Comparison of ENCODE assay signal across 1 cellular context in the genomic region with DNA sequence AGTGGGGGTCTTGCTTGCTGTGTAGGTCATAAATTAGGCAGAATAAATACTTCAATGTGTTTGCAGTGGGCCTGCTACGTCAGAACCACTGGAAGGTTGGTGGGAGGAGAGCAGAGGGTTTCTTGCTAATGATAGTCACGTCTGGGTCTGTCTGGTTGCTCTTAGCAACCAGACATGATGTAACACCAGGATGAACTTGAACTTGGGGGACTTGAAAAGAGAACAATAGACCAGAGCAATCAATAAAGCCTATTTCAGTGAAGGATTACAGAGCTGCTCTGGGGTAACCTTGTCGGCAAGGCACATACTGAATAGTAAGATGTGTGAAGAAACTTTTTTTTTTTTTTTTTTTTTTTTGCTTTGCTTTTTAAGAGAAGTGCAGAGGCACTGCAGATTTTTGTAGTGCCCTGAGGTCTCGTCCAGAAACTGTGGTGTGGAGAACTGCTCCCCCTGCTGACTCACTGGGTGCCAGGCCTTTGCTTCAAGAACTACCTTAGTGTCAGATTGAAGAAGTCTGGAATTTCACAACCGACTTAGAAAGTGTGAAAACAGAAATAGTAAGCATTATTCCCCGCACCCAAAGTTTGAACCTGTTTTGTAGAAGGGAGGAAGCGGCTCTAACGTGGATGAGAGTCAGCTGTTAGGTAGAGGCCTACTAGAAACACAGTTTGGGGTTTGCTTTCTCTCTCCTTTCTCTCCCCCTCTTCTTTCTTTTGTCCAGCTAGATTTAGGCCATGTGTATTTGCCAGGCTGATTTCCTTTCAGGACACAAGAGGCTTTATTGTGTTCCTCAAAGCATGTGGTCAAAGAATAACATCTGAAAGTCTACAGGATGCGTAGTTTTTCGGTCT.
TF ChIP-seq lines count a peak whose summit lies in the region.

No MANE protein-coding gene starts in this region.

TF ChIP-seq in H1, 55 proteins besides CTCF, POLR2A, EP300 and RAD21:
- TF ChIP-seq TAF1 (IDR thresholded peaks at IDR 0.05; ENCODE audit: low read depth, low read length) (no peak), EZH2 (IDR thresholded peaks at IDR 0.05; ENCODE audit: low read depth, low read length, severe bottlenecking) (no peak), SUZ12 (IDR thresholded peaks at IDR 0.05; ENCODE audit: low read length) (no peak), CHD2 (IDR thresholded peaks at IDR 0.05; ENCODE audit: low read length) (no peak), KDM1A (IDR thresholded peaks at IDR 0.05; ENCODE audit: borderline replicate concordance, low read length) (no peak), CTBP2 (IDR thresholded peaks at IDR 0.05; ENCODE audit: borderline replicate concordance, insufficient read depth, insufficient read length, low read length) (no peak), RFX5 (IDR thresholded peaks at IDR 0.05; ENCODE audit: borderline replicate concordance, low read depth, low read length) (no peak), KDM5A (IDR thresholded peaks at IDR 0.05; ENCODE audit: low read length) (no peak), SAP30 (IDR thresholded peaks at IDR 0.05; ENCODE audit: insufficient read depth, insufficient replicate concordance, low read length) (no peak), GTF2F1 (IDR thresholded peaks at IDR 0.05; ENCODE audit: borderline replicate concordance, low read depth, low read length) (no peak), NANOG (IDR thresholded peaks at IDR 0.05; ENCODE audit: insufficient read depth, low read depth, low read length, poor library complexity, severe bottlenecking) (no peak), TEAD4 (IDR thresholded peaks at IDR 0.05; ENCODE audit: low read depth, low read length) (0 out of 2 replicates have a peak, but pooled peaks have one; percentile 7), JUN (IDR thresholded peaks at IDR 0.05; ENCODE audit: low read depth, low read length) (no peak), POLR2AphosphoS5 (IDR thresholded peaks at IDR 0.05; ENCODE audit: low read depth, low read length) (no peak), PHF8 (conservative IDR thresholded peaks at IDR 0.05; ENCODE audit: low read depth, low read length) (no peak), BACH1 (IDR thresholded peaks at IDR 0.05; ENCODE audit: low read length) (no peak), TCF12 (IDR thresholded peaks at IDR 0.05; ENCODE audit: low read depth, low read length) (no peak), TAF7 (optimal IDR thresholded peaks at IDR 0.05; ENCODE audit: borderline replicate concordance, low read depth, low read length) (no peak), CEBPB (IDR thresholded peaks at IDR 0.05; ENCODE audit: low read depth, low read length) (peak; percentile 82), RNF2 (IDR thresholded peaks at IDR 0.05; ENCODE audit: borderline replicate concordance, low read depth, low read length, missing control alignments, poor library complexity, severe bottlenecking) (no peak), ZNF274 (IDR thresholded peaks at IDR 0.05; ENCODE audit: borderline replicate concordance, extremely low read depth, low read length) (no peak), BCL11A (IDR thresholded peaks at IDR 0.05; ENCODE audit: low read depth in 2 of 2, low read length in 2 of 2) (no peak), NRF1 (IDR thresholded peaks at IDR 0.05; ENCODE audit: low read depth, low read length) (no peak), CREB1 (IDR thresholded peaks at IDR 0.05) (peak; percentile 32; the same call in 1 of the 2 replicates), CHD1 (IDR thresholded peaks at IDR 0.05; ENCODE audit: low read depth, low read length) (no peak), JUND (IDR thresholded peaks at IDR 0.05; ENCODE audit: low read length) (no peak), RBBP5 (IDR thresholded peaks at IDR 0.05; ENCODE audit: borderline replicate concordance, low read depth, low read length) (no peak), SIN3A (conservative IDR thresholded peaks at IDR 0.05 in 1 of 2, IDR thresholded peaks at IDR 0.05 in 1 of 2; ENCODE audit: low read depth in 1 of 2, low read length in 2 of 2) (no peak), MAFK (IDR thresholded peaks at IDR 0.05; ENCODE audit: low read depth, low read length) (no peak)
- TF ChIP-seq, protein P1, sequence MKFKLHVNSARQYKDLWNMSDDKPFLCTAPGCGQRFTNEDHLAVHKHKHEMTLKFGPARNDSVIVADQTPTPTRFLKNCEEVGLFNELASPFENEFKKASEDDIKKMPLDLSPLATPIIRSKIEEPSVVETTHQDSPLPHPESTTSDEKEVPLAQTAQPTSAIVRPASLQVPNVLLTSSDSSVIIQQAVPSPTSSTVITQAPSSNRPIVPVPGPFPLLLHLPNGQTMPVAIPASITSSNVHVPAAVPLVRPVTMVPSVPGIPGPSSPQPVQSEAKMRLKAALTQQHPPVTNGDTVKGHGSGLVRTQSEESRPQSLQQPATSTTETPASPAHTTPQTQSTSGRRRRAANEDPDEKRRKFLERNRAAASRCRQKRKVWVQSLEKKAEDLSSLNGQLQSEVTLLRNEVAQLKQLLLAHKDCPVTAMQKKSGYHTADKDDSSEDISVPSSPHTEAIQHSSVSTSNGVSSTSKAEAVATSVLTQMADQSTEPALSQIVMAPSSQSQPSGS (IDR thresholded peaks at IDR 0.05; ENCODE audit: low read length), result peak; percentile 86
- TF ChIP-seq, protein P2, sequence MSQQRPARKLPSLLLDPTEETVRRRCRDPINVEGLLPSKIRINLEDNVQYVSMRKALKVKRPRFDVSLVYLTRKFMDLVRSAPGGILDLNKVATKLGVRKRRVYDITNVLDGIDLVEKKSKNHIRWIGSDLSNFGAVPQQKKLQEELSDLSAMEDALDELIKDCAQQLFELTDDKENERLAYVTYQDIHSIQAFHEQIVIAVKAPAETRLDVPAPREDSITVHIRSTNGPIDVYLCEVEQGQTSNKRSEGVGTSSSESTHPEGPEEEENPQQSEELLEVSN (IDR thresholded peaks at IDR 0.05), result no peak
- TF ChIP-seq, protein P3, sequence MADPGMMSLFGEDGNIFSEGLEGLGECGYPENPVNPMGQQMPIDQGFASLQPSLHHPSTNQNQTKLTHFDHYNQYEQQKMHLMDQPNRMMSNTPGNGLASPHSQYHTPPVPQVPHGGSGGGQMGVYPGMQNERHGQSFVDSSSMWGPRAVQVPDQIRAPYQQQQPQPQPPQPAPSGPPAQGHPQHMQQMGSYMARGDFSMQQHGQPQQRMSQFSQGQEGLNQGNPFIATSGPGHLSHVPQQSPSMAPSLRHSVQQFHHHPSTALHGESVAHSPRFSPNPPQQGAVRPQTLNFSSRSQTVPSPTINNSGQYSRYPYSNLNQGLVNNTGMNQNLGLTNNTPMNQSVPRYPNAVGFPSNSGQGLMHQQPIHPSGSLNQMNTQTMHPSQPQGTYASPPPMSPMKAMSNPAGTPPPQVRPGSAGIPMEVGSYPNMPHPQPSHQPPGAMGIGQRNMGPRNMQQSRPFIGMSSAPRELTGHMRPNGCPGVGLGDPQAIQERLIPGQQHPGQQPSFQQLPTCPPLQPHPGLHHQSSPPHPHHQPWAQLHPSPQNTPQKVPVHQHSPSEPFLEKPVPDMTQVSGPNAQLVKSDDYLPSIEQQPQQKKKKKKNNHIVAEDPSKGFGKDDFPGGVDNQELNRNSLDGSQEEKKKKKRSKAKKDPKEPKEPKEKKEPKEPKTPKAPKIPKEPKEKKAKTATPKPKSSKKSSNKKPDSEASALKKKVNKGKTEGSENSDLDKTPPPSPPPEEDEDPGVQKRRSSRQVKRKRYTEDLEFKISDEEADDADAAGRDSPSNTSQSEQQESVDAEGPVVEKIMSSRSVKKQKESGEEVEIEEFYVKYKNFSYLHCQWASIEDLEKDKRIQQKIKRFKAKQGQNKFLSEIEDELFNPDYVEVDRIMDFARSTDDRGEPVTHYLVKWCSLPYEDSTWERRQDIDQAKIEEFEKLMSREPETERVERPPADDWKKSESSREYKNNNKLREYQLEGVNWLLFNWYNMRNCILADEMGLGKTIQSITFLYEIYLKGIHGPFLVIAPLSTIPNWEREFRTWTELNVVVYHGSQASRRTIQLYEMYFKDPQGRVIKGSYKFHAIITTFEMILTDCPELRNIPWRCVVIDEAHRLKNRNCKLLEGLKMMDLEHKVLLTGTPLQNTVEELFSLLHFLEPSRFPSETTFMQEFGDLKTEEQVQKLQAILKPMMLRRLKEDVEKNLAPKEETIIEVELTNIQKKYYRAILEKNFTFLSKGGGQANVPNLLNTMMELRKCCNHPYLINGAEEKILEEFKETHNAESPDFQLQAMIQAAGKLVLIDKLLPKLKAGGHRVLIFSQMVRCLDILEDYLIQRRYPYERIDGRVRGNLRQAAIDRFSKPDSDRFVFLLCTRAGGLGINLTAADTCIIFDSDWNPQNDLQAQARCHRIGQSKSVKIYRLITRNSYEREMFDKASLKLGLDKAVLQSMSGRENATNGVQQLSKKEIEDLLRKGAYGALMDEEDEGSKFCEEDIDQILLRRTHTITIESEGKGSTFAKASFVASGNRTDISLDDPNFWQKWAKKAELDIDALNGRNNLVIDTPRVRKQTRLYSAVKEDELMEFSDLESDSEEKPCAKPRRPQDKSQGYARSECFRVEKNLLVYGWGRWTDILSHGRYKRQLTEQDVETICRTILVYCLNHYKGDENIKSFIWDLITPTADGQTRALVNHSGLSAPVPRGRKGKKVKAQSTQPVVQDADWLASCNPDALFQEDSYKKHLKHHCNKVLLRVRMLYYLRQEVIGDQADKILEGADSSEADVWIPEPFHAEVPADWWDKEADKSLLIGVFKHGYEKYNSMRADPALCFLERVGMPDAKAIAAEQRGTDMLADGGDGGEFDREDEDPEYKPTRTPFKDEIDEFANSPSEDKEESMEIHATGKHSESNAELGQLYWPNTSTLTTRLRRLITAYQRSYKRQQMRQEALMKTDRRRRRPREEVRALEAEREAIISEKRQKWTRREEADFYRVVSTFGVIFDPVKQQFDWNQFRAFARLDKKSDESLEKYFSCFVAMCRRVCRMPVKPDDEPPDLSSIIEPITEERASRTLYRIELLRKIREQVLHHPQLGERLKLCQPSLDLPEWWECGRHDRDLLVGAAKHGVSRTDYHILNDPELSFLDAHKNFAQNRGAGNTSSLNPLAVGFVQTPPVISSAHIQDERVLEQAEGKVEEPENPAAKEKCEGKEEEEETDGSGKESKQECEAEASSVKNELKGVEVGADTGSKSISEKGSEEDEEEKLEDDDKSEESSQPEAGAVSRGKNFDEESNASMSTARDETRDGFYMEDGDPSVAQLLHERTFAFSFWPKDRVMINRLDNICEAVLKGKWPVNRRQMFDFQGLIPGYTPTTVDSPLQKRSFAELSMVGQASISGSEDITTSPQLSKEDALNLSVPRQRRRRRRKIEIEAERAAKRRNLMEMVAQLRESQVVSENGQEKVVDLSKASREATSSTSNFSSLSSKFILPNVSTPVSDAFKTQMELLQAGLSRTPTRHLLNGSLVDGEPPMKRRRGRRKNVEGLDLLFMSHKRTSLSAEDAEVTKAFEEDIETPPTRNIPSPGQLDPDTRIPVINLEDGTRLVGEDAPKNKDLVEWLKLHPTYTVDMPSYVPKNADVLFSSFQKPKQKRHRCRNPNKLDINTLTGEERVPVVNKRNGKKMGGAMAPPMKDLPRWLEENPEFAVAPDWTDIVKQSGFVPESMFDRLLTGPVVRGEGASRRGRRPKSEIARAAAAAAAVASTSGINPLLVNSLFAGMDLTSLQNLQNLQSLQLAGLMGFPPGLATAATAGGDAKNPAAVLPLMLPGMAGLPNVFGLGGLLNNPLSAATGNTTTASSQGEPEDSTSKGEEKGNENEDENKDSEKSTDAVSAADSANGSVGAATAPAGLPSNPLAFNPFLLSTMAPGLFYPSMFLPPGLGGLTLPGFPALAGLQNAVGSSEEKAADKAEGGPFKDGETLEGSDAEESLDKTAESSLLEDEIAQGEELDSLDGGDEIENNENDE (IDR thresholded peaks at IDR 0.05; ENCODE audit: insufficient replicate concordance, low read length), result no peak
- TF ChIP-seq, protein P4, sequence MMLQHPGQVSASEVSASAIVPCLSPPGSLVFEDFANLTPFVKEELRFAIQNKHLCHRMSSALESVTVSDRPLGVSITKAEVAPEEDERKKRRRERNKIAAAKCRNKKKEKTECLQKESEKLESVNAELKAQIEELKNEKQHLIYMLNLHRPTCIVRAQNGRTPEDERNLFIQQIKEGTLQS (IDR thresholded peaks at IDR 0.05; ENCODE audit: insufficient read depth, low read depth, low read length), result peak; percentile 23; the same call in 1 of the 2 replicates
- TF ChIP-seq, protein P5, sequence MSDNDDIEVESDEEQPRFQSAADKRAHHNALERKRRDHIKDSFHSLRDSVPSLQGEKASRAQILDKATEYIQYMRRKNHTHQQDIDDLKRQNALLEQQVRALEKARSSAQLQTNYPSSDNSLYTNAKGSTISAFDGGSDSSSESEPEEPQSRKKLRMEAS (IDR thresholded peaks at IDR 0.05), result no peak
